8 cellular contexts compared by ENCODE assay signal in the genomic region with DNA sequence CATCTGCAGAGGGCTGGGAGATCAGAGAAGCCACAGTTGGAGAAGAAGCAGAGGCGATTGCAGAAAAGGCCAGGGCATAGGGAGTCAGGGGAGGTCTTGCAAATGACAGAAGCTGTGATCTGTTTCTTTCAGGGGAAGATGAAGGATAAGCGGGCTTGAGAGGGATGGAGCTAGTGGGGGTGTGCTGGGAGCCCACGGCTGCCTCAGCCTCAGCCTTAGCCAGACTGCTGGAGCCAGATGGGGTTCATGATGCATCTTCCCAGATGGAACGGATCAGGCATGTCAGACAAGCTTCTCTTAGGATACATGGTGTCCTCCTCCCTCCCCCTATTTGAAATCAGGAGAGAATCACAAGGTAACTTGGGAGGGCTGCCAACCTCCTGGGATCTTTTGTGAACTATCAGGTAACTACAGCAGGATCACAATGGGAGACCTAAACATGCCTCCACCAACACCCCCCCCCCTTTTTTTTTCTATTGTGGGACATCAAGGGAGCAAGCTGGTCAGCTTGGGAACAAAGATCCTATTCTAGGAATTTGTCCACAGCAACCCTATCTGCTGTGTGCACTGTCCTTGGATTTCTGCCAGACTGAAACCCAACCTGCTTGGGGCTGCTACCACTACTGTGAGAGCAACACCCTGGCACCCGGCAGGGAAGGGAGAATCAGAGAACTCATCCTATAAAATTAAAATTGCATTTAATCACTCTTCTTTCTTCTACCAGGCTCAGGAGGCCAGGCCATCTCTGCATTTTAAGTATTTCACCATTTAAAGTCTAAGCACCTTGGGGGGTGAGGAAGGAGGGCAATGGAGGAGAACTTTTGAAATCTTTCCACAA. TPM values are rescaled to one million over a fixed set of nuclear protein-coding genes. Genes with fewer than 3 reads are reported as not detected.
DNase-seq lines count a peak whose midpoint lies in the region; ATAC-seq and TF ChIP-seq lines count a peak whose summit lies in the region.

No MANE protein-coding gene starts in this region.

- no peak overlapping the region for H3K18ac ChIP-seq in neuronal stem cell (ENCODE audit: low read length)

- H3K4me1 ChIP-seq in right lobe of liver (peaks cover 0 to 10% (median 0%) of the 10 kb centered on the region in 4 donors), neuronal stem cell (ENCODE audit: control insufficient read depth in 2 of 2, insufficient read depth in 1 of 2, low read depth in 1 of 2, low read length in 2 of 2) (peaks cover 13 to 20% of the 10 kb centered on the region in 2 donors)

- POLR2A ChIA-PET in MCF 10A (lab: Yijun Ruan, JAX) = interaction anchor here (0.6 to 5.8 kb wide), 14 partner anchors 7 to 497 kb away, joined by 3 to 120 read pairs (median 4); a partner anchor contains a TSS

- no peak overlapping the region for H3K4me2 ChIP-seq in neuronal stem cell (ENCODE audit: insufficient read depth, low read length, poor library complexity, severe bottlenecking)

- H2BK5ac ChIP-seq in neuronal stem cell (ENCODE audit: low read length) = no peak overlapping the region

- H3K4me3 ChIP-seq in right lobe of liver (no peak overlapping the region), neuronal stem cell (ENCODE audit: low read length in 2 of 2) (no peak overlapping the region)

- no peaks in the 10 kb centered on the region for H3K9me3 ChIP-seq in right lobe of liver
- H3K9me3 ChIP-seq in neuronal stem cell (replicated peaks in 1 of 2; ENCODE audit: control insufficient read depth in 2 of 2, insufficient read depth in 1 of 2, low read depth in 1 of 2, low read length in 2 of 2) = no peaks in the 10 kb centered on the region

- no peak overlapping the region for H3K23ac ChIP-seq in neuronal stem cell (ENCODE audit: low read depth, low read length, poor library complexity)

- TF ChIP-seq CTCF in MCF 10A (IDR thresholded peaks at IDR 0.05; ENCODE audit: unreplicated experiment) (no peak), right lobe of liver (IDR thresholded peaks at IDR 0.05) (no peak), GM20000 (IDR thresholded peaks at IDR 0.05; ENCODE audit: extremely low read depth, missing control alignments) (no peak)

- no peak for TF ChIP-seq POLR2A in right lobe of liver (IDR thresholded peaks at IDR 0.05)

- H3K27ac Mint-ChIP-seq in MCF 10A (ENCODE audit: low read depth, unreplicated experiment) = peak overlapping the region; percentile 68

- CTCF ChIA-PET in MCF 10A (lab: Yijun Ruan, JAX) = interaction anchor here (0.6 to 1.8 kb wide), 8 partner anchors 9 to 305 kb away, joined by 3 to 13 read pairs (median 3); no protein-coding TSS in a partner anchor

- H4K91ac ChIP-seq in neuronal stem cell (ENCODE audit: low read depth, low read length, poor library complexity) = no peak overlapping the region

- H3K36me3 ChIP-seq in right lobe of liver = no peaks in the 10 kb centered on the region
- no peaks in the 10 kb centered on the region for H3K36me3 ChIP-seq in neuronal stem cell (replicated peaks in 1 of 2; ENCODE audit: control insufficient read depth in 2 of 2, insufficient read depth in 2 of 2, low read length in 2 of 2)

- H3K4me1 Mint-ChIP-seq in MCF 10A (ENCODE audit: insufficient read depth, unreplicated experiment) = peaks cover 30% of the 10 kb centered on the region

- no peak overlapping the region for H2BK12ac ChIP-seq in neuronal stem cell (ENCODE audit: low read length)

- intact Hi-C loops in MCF 10A (cut with micrococcal nuclease) (loop anchor here (2.0 kb wide), 1 partner anchor 46 kb away; no protein-coding TSS in a partner anchor), right lobe of liver (cut with DNase I) (no loop called here)

- H3K4ac ChIP-seq in neuronal stem cell (ENCODE audit: low read length) = no peak overlapping the region

- DNase-seq in COR-L47 (lab: John Stamatoyannopoulos, UW) (peak; percentile 100), NCI-H2107 (lab: John Stamatoyannopoulos, UW) (peak; percentile 72), MCF 10A (ENCODE audit: unreplicated experiment) (peak; percentile 86), right lobe of liver (peak in 2 of 3 donors; percentile 31 to 57), GM20000 (ENCODE audit: low spot score) (no peak), neuronal stem cell (ENCODE audit: low spot score) (no peak)
- no peak for DNase-seq in activated effector memory CD4-positive, alpha-beta T cell treated with anti-CD3 and anti-CD28 coated beads, Interleukin-2, amount 50 U/mL, for 16 hours

- H3K79me1 ChIP-seq in neuronal stem cell (ENCODE audit: low read depth, low read length) = no peaks in the 10 kb centered on the region

- H4K8ac ChIP-seq in neuronal stem cell (ENCODE audit: low read depth, low read length) = no peak overlapping the region

- WGBS in right lobe of liver (ENCODE audit: insufficient coverage, low coverage, low lambda C conversion rate, missing lambda C conversion rate) = 61% methylated on average over 5 of the region's 5 CpGs
- no CpG with 5 or more reads among the region's 5 CpGs for WGBS in neuronal stem cell (ENCODE audit: extremely low coverage in 2 of 2, insufficient read length in 2 of 2, insufficient replicate concordance in 1 of 2), 2 donors

- H2BK15ac ChIP-seq in neuronal stem cell (ENCODE audit: low read length) = no peak overlapping the region

- H3K27me3 ChIP-seq in right lobe of liver = no peaks in the 10 kb centered on the region
- no peaks in the 10 kb centered on the region for H3K27me3 ChIP-seq in neuronal stem cell (ENCODE audit: control insufficient read depth in 3 of 3, insufficient read depth in 3 of 3, low read depth in 1 of 3, low read length in 3 of 3)

- no peak overlapping the region for H2AFZ ChIP-seq in neuronal stem cell (ENCODE audit: low read length)

- no peak overlapping the region for H2BK120ac ChIP-seq in neuronal stem cell (ENCODE audit: low read depth, low read length)

- no peaks in the 10 kb centered on the region for H3K27me3 Mint-ChIP-seq in MCF 10A (ENCODE audit: insufficient read depth, unreplicated experiment)

- H2AK5ac ChIP-seq in neuronal stem cell (ENCODE audit: low read depth, low read length) = no peak overlapping the region

- ATAC-seq in right lobe of liver (peak; percentile 81 to 87 (median 86)), HG02870 (IDR thresholded peaks at IDR 0.05; ENCODE audit: unreplicated experiment) (no peak)

- no peak overlapping the region for H3K27ac ChIP-seq in right lobe of liver
- no peak overlapping the region for H3K27ac ChIP-seq in neuronal stem cell (replicated peaks; ENCODE audit: low read length)

- no peaks in the 10 kb centered on the region for H3K36me3 Mint-ChIP-seq in MCF 10A (ENCODE audit: insufficient read depth, unreplicated experiment)

- H3K14ac ChIP-seq in neuronal stem cell (ENCODE audit: low read length) = no peak overlapping the region

- H3K4me3 Mint-ChIP-seq in MCF 10A (ENCODE audit: unreplicated experiment) = peak overlapping the region; percentile 60

- no peaks in the 10 kb centered on the region for H3K9me3 Mint-ChIP-seq in MCF 10A (ENCODE audit: unreplicated experiment)

- no TSS peak for BruUV-seq in MCF 10A (replicated peaks; lab: Mats Ljungman, UMichigan)

- H3K9ac ChIP-seq in neuronal stem cell (ENCODE audit: low read depth, low read length, poor library complexity) = no peak overlapping the region

RNA-seq across cellular contexts. Expression of a gene that starts 10.7 kb away (rescaled TPM):
- 272 and 308 TPM in 2 replicates for total RNA-seq in MCF 10A (2022)
- total RNA-seq in right lobe of liver = 100 to 1,000 TPM in 4 of 6 experiments, 10 to 100 TPM in 2; 95.6 to 155 (median 113) TPM
- polyA plus RNA-seq in neuronal stem cell (2013, experiment 1 of 2) = 80.3 TPM
- 78.6 TPM for polyA plus RNA-seq in neuronal stem cell (2013, experiment 2 of 2)

Comparison
In these comparisons a context has a peak if more than half of its experiments do, and no peak if none do; other contexts are left out.
1. DNase-seq: peak in COR-L47 (single experiment), NCI-H2107 (single experiment), MCF 10A (single experiment) and right lobe of liver (2 of 3); none in activated effector memory CD4-positive, alpha-beta T cell treated with anti-CD3 and anti-CD28 coated beads, Interleukin-2, amount 50 U/mL, for 16 hours (single experiment), GM20000 (single experiment) and neuronal stem cell (single experiment).